ENCODE assay signal across 14 cellular contexts in genomic region chr15:70181626-70182255, GRCh38.
DNase-seq lines count a peak whose midpoint lies in the region; ATAC-seq and TF ChIP-seq lines count a peak whose summit lies in the region.
"Had no signal": no experiment of that assay in that cellular context is flagged by ENCODE, and none has a peak within 500 bp of the region (broad histone marks: within the 10 kb centered on the region; RNA-seq: fewer than 3 reads in every experiment).

No MANE protein-coding gene starts in this region.

- H3K27ac ChIP-seq in sigmoid colon: no peak overlapping the region
- H3K27ac ChIP-seq: 22Rv1 had no signal

- no peak overlapping the region for H3K27ac Mint-ChIP-seq in chondrocyte (ENCODE audit: unreplicated experiment)
- H3K27ac Mint-ChIP-seq in naive thymus-derived CD8-positive, alpha-beta T cell: peak overlapping the region in 1 of 10 donors; percentile 5
- H3K27ac Mint-ChIP-seq: CD8-positive, alpha-beta T cell had no signal

- 75 to 96% methylated on average over 4 of the region's 4 CpGs for WGBS in sigmoid colon, 2 donors

- H3K4me3 Mint-ChIP-seq in chondrocyte (ENCODE audit: unreplicated experiment): no peak overlapping the region
- H3K4me3 Mint-ChIP-seq in naive thymus-derived CD8-positive, alpha-beta T cell: peak overlapping the region in 1 of 10 donors; percentile 16
- H3K4me3 Mint-ChIP-seq: CD14-positive monocyte; CD8-positive, alpha-beta T cell had no signal

- TF ChIP-seq CTCF in chondrocyte (IDR thresholded peaks at IDR 0.05) (peak; percentile 6), sigmoid colon (IDR thresholded peaks at IDR 0.05) (no peak)

- no peak for ATAC-seq in left ventricle myocardium superior
- no peak for ATAC-seq in naive thymus-derived CD8-positive, alpha-beta T cell
- ATAC-seq: CD8-positive, alpha-beta T cell had no signal

- H3K27me3 ChIP-seq in sigmoid colon: no peaks in the 10 kb centered on the region

- no peaks in the 10 kb centered on the region for H3K9me3 ChIP-seq in sigmoid colon

- TF ChIP-seq EP300 in sigmoid colon (IDR thresholded peaks at IDR 0.05): no peak

- no peaks in the 10 kb centered on the region for H3K36me3 ChIP-seq in sigmoid colon

- no peaks in the 10 kb centered on the region for H3K9me3 Mint-ChIP-seq in chondrocyte (ENCODE audit: low read depth)
- H3K9me3 Mint-ChIP-seq in naive thymus-derived CD8-positive, alpha-beta T cell: no peaks in the 10 kb centered on the region
- H3K9me3 Mint-ChIP-seq: CD8-positive, alpha-beta T cell had no signal

- no peak for TF ChIP-seq POLR2A in sigmoid colon (IDR thresholded peaks at IDR 0.05)

- H3K4me3 ChIP-seq in sigmoid colon: no peak overlapping the region

- H3K36me3 Mint-ChIP-seq in chondrocyte (ENCODE audit: low read depth): no peaks in the 10 kb centered on the region
- no peaks in the 10 kb centered on the region for H3K36me3 Mint-ChIP-seq in naive thymus-derived CD8-positive, alpha-beta T cell
- H3K36me3 Mint-ChIP-seq: CD14-positive monocyte; CD8-positive, alpha-beta T cell had no signal

- peaks cover 3% of the 10 kb centered on the region for H3K4me1 Mint-ChIP-seq in chondrocyte (ENCODE audit: low read depth)
- peaks cover 5 to 13% (median 11%) of the 10 kb centered on the region in 4 donors for H3K4me1 Mint-ChIP-seq in naive thymus-derived CD8-positive, alpha-beta T cell

- H3K27me3 Mint-ChIP-seq in chondrocyte (ENCODE audit: low read depth): peaks cover 19% of the 10 kb centered on the region
- H3K27me3 Mint-ChIP-seq in naive thymus-derived CD8-positive, alpha-beta T cell: peaks cover 0 to 13% (median 8%) of the 10 kb centered on the region in 5 donors

- POLR2A ChIA-PET in naive thymus-derived CD8-positive, alpha-beta T cell (lab: Charles Lee): no interaction called here

- DNase-seq in cardiac septum (ENCODE audit: low spot score) (peak; percentile 1), left ventricle myocardium superior (no peak), chondrocyte (ENCODE audit: low spot score) (no peak), sigmoid colon (peak; percentile 3), UCSD-AML1 (lab: John Stamatoyannopoulos, UW; ENCODE audit: unreplicated experiment) (no peak), KG1 (lab: John Stamatoyannopoulos, UW) (no peak), cerebellar cortex (ENCODE audit: low spot score) (no peak)
- DNase-seq in naive thymus-derived CD8-positive, alpha-beta T cell: no peak
- DNase-seq: CD8-positive, alpha-beta T cell; COR-L47; DND-41; HCEC 1CT had no signal

- intact Hi-C loops in cardiac septum (cut with DNase I): no loop called here
- intact Hi-C loops in left ventricle myocardium superior (cut with micrococcal nuclease): no loop called here
- intact Hi-C loops in sigmoid colon (cut with DNase I): no loop called here

- peaks cover 0 to 3% (median 0%) of the 10 kb centered on the region in 4 donors for H3K4me1 ChIP-seq in sigmoid colon

Comparison
In these comparisons a context has a peak if more than half of its experiments do, and no peak if none do; other contexts are left out.
1. DNase-seq: peak in cardiac septum (single experiment) and sigmoid colon (single experiment); none in left ventricle myocardium superior (single experiment), chondrocyte (single experiment), naive thymus-derived CD8-positive, alpha-beta T cell (0 of 10), UCSD-AML1 (single experiment), KG1 (single experiment) and cerebellar cortex (single experiment).